In genomic region chr3:129271674-129272073, GRCh38 we compare ENCODE assay signal across 24 cellular contexts.
"Had no signal": no experiment of that assay in that cellular context is flagged by ENCODE, and none has a peak within 500 bp of the region (broad histone marks: within the 10 kb centered on the region; RNA-seq: fewer than 3 reads in every experiment).

No MANE protein-coding gene starts in this region.

- H3K9me3 Mint-ChIP-seq: activated naive CD8-positive, alpha-beta T cell treated with anti-CD3 and anti-CD28 coated beads, Interleukin-2, amount 10 ng/mL, durations not matched to agents 7 days and 5 days; activated T-helper 17 cell treated with anti-CD3 and anti-CD28 coated beads, Interleukin-2, amount 50 U/mL, for 72 hours; T-helper 1 cell treated with Interleukin-12 subunit alpha and Interleukin-12 subunit beta and Interleukin-4 antibody, amounts not matched to agents 30 μg/mL and 1 μg/mL, for 36 hours had no signal

- H3K27ac ChIP-seq: adrenal gland, SJCRH30 had no signal

- H3K4me2 ChIP-seq: SK-N-SH had no signal

- H3K9me3 ChIP-seq: adrenal gland, SJCRH30, SK-N-SH had no signal

- H3K9ac ChIP-seq: SK-N-SH had no signal

- H3K27me3 ChIP-seq: adrenal gland, SJCRH30 had no signal

- H3K27ac Mint-ChIP-seq: activated CD8-positive, alpha-beta memory T cell treated with anti-CD3 and anti-CD28 coated beads, Interleukin-2, amount 10 ng/mL, durations not matched to agents 7 days and 5 days; activated naive CD8-positive, alpha-beta T cell treated with anti-CD3 and anti-CD28 coated beads, Interleukin-2, amount 10 ng/mL, durations not matched to agents 7 days and 5 days; activated T-helper 17 cell treated with anti-CD3 and anti-CD28 coated beads, Interleukin-2, amount 50 U/mL, for 72 hours; T-helper 1 cell treated with Interleukin-12 subunit alpha and Interleukin-12 subunit beta and Interleukin-4 antibody, amounts not matched to agents 30 μg/mL and 1 μg/mL, for 36 hours had no signal

- H3K27me3 Mint-ChIP-seq: activated CD8-positive, alpha-beta memory T cell treated with anti-CD3 and anti-CD28 coated beads, Interleukin-2, amount 10 ng/mL, durations not matched to agents 7 days and 5 days; activated naive CD8-positive, alpha-beta T cell treated with anti-CD3 and anti-CD28 coated beads, Interleukin-2, amount 10 ng/mL, durations not matched to agents 7 days and 5 days; activated T-helper 17 cell treated with anti-CD3 and anti-CD28 coated beads, Interleukin-2, amount 50 U/mL, for 72 hours had no signal

- H3K4me3 ChIP-seq: adrenal gland, SJCRH30 had no signal

- ATAC-seq: activated CD4-positive, CD25-positive, alpha-beta regulatory T cell treated with anti-CD3 and anti-CD28 coated beads, Interleukin-2, amount 50 U/mL, for 24 hours; activated CD8-positive, alpha-beta memory T cell treated with anti-CD3 and anti-CD28 coated beads, Interleukin-2, amount 10 ng/mL, durations not matched to agents 7 days and 5 days; activated T-helper 17 cell treated with anti-CD3 and anti-CD28 coated beads, Interleukin-2, amount 50 U/mL, for 72 hours had no signal

- DNase-seq: activated CD4-positive, alpha-beta T cell treated with anti-CD3 and anti-CD28 coated beads for 4 hours; activated CD8-positive, alpha-beta memory T cell treated with anti-CD3 and anti-CD28 coated beads, Interleukin-2, amount 10 ng/mL, durations not matched to agents 7 days and 5 days; activated gamma-delta T cell; activated naive CD4-positive, alpha-beta T cell treated with anti-CD3 and anti-CD28 coated beads, Interleukin-2, amount 50 U/mL, for 16 hours; activated naive CD8-positive, alpha-beta T cell treated with anti-CD3 and anti-CD28 coated beads, Interleukin-2, amount 10 ng/mL, durations not matched to agents 7 days and 5 days; activated T-cell treated with anti-CD3 and anti-CD28 coated beads, Interleukin-2, amount 50 U/mL, for 48 hours; adrenal gland; anterior cingulate cortex; Karpas-422; MM.1S; NCI-H1105; NCI-H1436; NCI-H1694 treated with DMSO at 0.1 percent for 48 hours; NCI-H2029 treated with DMSO at 0.1 percent for 48 hours; NCI-H345; NCI-H510A; NCI-H526 treated with DMSO at 0.1 percent for 48 hours; NCI-H82; Right ventricle myocardium superior; SJCRH30; SK-N-SH had no signal

- H3K4me1 Mint-ChIP-seq: activated T-helper 17 cell treated with anti-CD3 and anti-CD28 coated beads, Interleukin-2, amount 50 U/mL, for 72 hours had no signal

- H3K4me3 Mint-ChIP-seq: activated CD8-positive, alpha-beta memory T cell treated with anti-CD3 and anti-CD28 coated beads, Interleukin-2, amount 10 ng/mL, durations not matched to agents 7 days and 5 days; activated naive CD8-positive, alpha-beta T cell treated with anti-CD3 and anti-CD28 coated beads, Interleukin-2, amount 10 ng/mL, durations not matched to agents 7 days and 5 days; activated T-helper 17 cell treated with anti-CD3 and anti-CD28 coated beads, Interleukin-2, amount 50 U/mL, for 72 hours; T-helper 1 cell treated with Interleukin-12 subunit alpha and Interleukin-12 subunit beta and Interleukin-4 antibody, amounts not matched to agents 30 μg/mL and 1 μg/mL, for 36 hours had no signal

- H3K4me1 ChIP-seq: adrenal gland had no signal
